Comparison of ENCODE assay signal across 15 cellular contexts in genomic region chr1:208209896-208210589, GRCh38.
"Had no signal": no experiment of that assay in that cellular context is flagged by ENCODE, and none has a peak within 500 bp of the region (broad histone marks: within the 10 kb centered on the region; RNA-seq: fewer than 3 reads in every experiment).

No MANE protein-coding gene starts in this region.

- H3K36me3 ChIP-seq: right lobe of liver, uterus had no signal

- DNase-seq: activated naive CD4-positive, alpha-beta T cell; activated T-cell treated with anti-CD3 and anti-CD28 coated beads for 4 hours; anterior cingulate cortex; hippocampal formation; kidney; midbrain; psoas muscle; right lobe of liver; stimulated activated CD4-positive, alpha-beta T cell treated with anti-CD3 and anti-CD28 coated beads, Interleukin-1b, Interleukin-23, amount 100 ng/mL, for 48 hours; stomach; uterus had no signal

- H3K4me1 ChIP-seq: uterus had no signal

- H3K9me3 ChIP-seq: esophagus muscularis mucosa, psoas muscle, right lobe of liver, stomach, thoracic aorta, uterus had no signal

- H3K4me3 ChIP-seq: esophagus muscularis mucosa, psoas muscle, right lobe of liver, stomach, thoracic aorta, uterus had no signal

- H3K4me3 Mint-ChIP-seq: T-helper 2 cell treated with Interferon-gamma antibody and Interleukin-4, amounts not matched to agents 5 μg/mL and 100 μg/mL, for 36 hours had no signal

- FAIRE-seq: kidney had no signal

- H3K9me3 Mint-ChIP-seq: T-helper 2 cell treated with Interferon-gamma antibody and Interleukin-4, amounts not matched to agents 5 μg/mL and 100 μg/mL, for 36 hours had no signal

- H3K27ac Mint-ChIP-seq: T-helper 2 cell treated with Interferon-gamma antibody and Interleukin-4, amounts not matched to agents 5 μg/mL and 100 μg/mL, for 36 hours had no signal

- ATAC-seq: activated CD4-positive, CD25-positive, alpha-beta regulatory T cell treated with anti-CD3 and anti-CD28 coated beads, Interleukin-2, amount 50 U/mL, for 24 hours; psoas muscle; right lobe of liver had no signal

- H3K27ac ChIP-seq: psoas muscle, right lobe of liver, uterus had no signal

- H3K27me3 ChIP-seq: esophagus muscularis mucosa, right lobe of liver, stomach, uterus had no signal
